8 cellular contexts compared by ENCODE assay signal in genomic region chr11:64916848-64917662, GRCh38. TPM values are rescaled to one million over a fixed set of nuclear protein-coding genes. Genes with fewer than 3 reads are reported as not detected.
A peak's percentile ranks its signal among the peaks of the same experiment; 100 is the strongest.
DNase-seq lines count a peak whose midpoint lies in the region; ATAC-seq and TF ChIP-seq lines count a peak whose summit lies in the region.

Gene ATG2A, minus strand, starts transcription at chr11:64917209. Its CDS starts 74 bp downstream, at chr11:64917135.

- POLR2A ChIA-PET in activated B cell treated with CpG ODN at 0.5 μM for 24 hours (lab: Charles Lee) = interaction anchor here (0.7 to 1.4 kb wide), 6 partner anchors 52 to 345 kb away, joined by 3 to 7 read pairs (median 4); partner anchors contain the start of gene ARL2

- peak within 1 kb of the TSS; percentile 88 for H3K27ac ChIP-seq in caudate nucleus (ENCODE audit: low read depth, low read length)

- H3K36me3 Mint-ChIP-seq in activated B cell treated with CpG ODN at 0.5 μM for 24 hours (ENCODE audit: low read depth) (peaks cover 19% of the 10 kb centered on the region), immature natural killer cell (peaks cover 0 to 3% (median 0%) of the 10 kb centered on the region in 3 donors)

- no peaks in the 10 kb centered on the region for H3K9me3 Mint-ChIP-seq in activated B cell treated with CpG ODN at 0.5 μM for 24 hours
- H3K9me3 Mint-ChIP-seq in immature natural killer cell = no peaks in the 10 kb centered on the region

- H3K4me1 Mint-ChIP-seq in activated B cell treated with CpG ODN at 0.5 μM for 24 hours (peaks cover 38% of the 10 kb centered on the region), immature natural killer cell (peaks cover 26 to 32% of the 10 kb centered on the region in 2 donors)

- no peak for TF ChIP-seq CTCF in activated B cell treated with CpG ODN at 0.5 μM for 24 hours (IDR thresholded peaks at IDR 0.05)

- TF ChIP-seq POLR2A in GM18951 (IDR thresholded peaks at IDR 0.05; ENCODE audit: extremely low read depth, insufficient read depth, insufficient read length) = peak; percentile 80

- ATAC-seq in HG03196 (IDR thresholded peaks at IDR 0.05; ENCODE audit: unreplicated experiment) (peak; percentile 89), activated B cell treated with CpG ODN at 0.5 μM for 24 hours (ENCODE audit: low read depth) (peak; percentile 98)

- in situ Hi-C loops in GM18951 (cut with MboI; ENCODE audit: low sequenced_read_pairs, unreplicated experiment) = no loop called here

- CTCF ChIA-PET in activated B cell treated with CpG ODN at 0.5 μM for 24 hours (lab: Charles Lee) = interaction anchor here (1.9 kb wide), 1 partner anchor 96 kb away, joined by 7 read pairs; the partner anchor contains the start of gene ARL2

- H3K27ac Mint-ChIP-seq in activated B cell treated with CpG ODN at 0.5 μM for 24 hours = peak within 1 kb of the TSS; percentile 85
- H3K27ac Mint-ChIP-seq in immature natural killer cell = peak within 1 kb of the TSS; percentile 93 to 100 (median 99)

- intact Hi-C loops in activated B cell treated with CpG ODN at 0.5 μM for 24 hours (cut with micrococcal nuclease) = loop anchor here (1.0 to 2.0 kb wide), 9 partner anchors 7 to 215 kb away; partner anchors contain the start of genes CDCA5, EHD1, PPP2R5B and SF1

- DNase-seq in AG08395 (ENCODE audit: low spot score) (peak; percentile 100), NCI-H345 (lab: John Stamatoyannopoulos, UW) (peak; percentile 100), activated B cell treated with CpG ODN at 0.5 μM for 24 hours (peak; percentile 97), caudate nucleus (lab: John Stamatoyannopoulos, UW) (peak; percentile 84 to 100 (median 98)), immature natural killer cell (peak; percentile 98 to 99 (median 99)), smooth muscle cell of the brain vasculature (ENCODE audit: low read depth, low spot score) (peak; percentile 100)

- H3K4me3 Mint-ChIP-seq in activated B cell treated with CpG ODN at 0.5 μM for 24 hours = peak within 1 kb of the TSS; percentile 88
- peak within 1 kb of the TSS; percentile 95 to 98 (median 97) for H3K4me3 Mint-ChIP-seq in immature natural killer cell

- H3K27me3 Mint-ChIP-seq in activated B cell treated with CpG ODN at 0.5 μM for 24 hours (no peaks in the 10 kb centered on the region), immature natural killer cell (ENCODE audit: low read depth in 3 of 3) (peaks cover 6 to 16% (median 13%) of the 10 kb centered on the region in 3 donors)

RNA-seq across cellular contexts. Expression of gene ATG2A, which starts in this region (rescaled TPM):
- total RNA-seq in activated B cell treated with CpG ODN at 0.5 μM for 24 hours = 31.2 and 35.0 TPM in 2 replicates
- 10 to 100 TPM in 1 of 3 donors, 1 to 10 TPM in 2; 3.7 to 10.0 (median 6.7) TPM for polyA plus RNA-seq in immature natural killer cell

Comparison
In these comparisons a context has a peak if more than half of its experiments do, and no peak if none do; other contexts are left out.
1. Peak in every context shown above with its lines: DNase-seq, ATAC-seq and H3K27ac ChIP-seq.